17 cellular contexts compared by ENCODE assay signal in genomic region chr12:129185855-129186254, GRCh38.
DNase-seq lines count a peak whose midpoint lies in the region; ATAC-seq and TF ChIP-seq lines count a peak whose summit lies in the region.
"Had no signal": no experiment of that assay in that cellular context is flagged by ENCODE, and none has a peak within 500 bp of the region (broad histone marks: within the 10 kb centered on the region; RNA-seq: fewer than 3 reads in every experiment).

No MANE protein-coding gene starts in this region.

- H3K36me3 ChIP-seq in adipocyte (ENCODE audit: control insufficient read depth, insufficient read depth, low read length, severe bottlenecking) (no peaks in the 10 kb centered on the region), brain microvascular endothelial cell (replicated peaks) (no peaks in the 10 kb centered on the region), osteoblast (ENCODE audit: insufficient read depth, low read length) (no peaks in the 10 kb centered on the region), mammary epithelial cell (ENCODE audit: insufficient read depth, low read length) (no peaks in the 10 kb centered on the region)
- H3K36me3 ChIP-seq: BLaER1 had no signal

- H3K27ac ChIP-seq in brain microvascular endothelial cell (no peak overlapping the region), osteoblast (ENCODE audit: low read depth, low read length) (no peak overlapping the region), mammary epithelial cell (ENCODE audit: insufficient read depth, low read depth, low read length) (no peak overlapping the region)
- H3K27ac ChIP-seq: BLaER1, HL-60 had no signal

- ATAC-seq in GM18502 (IDR thresholded peaks at IDR 0.05; ENCODE audit: poor library complexity, unreplicated experiment): no peak

- H3K9me3 ChIP-seq in adipocyte (ENCODE audit: control insufficient read depth, low read length) (peaks cover 15% of the 10 kb centered on the region), osteoblast (ENCODE audit: low read depth, low read length) (peaks cover 3% of the 10 kb centered on the region), mammary epithelial cell (replicated peaks; ENCODE audit: insufficient read depth, low read length) (peaks cover 31% of the 10 kb centered on the region)
- H3K9me3 ChIP-seq: BLaER1, Caco-2 had no signal

- DNase-seq in Daoy (ENCODE audit: low read depth) (peak; percentile 39), adipocyte (ENCODE audit: low read depth) (peak; percentile 35), brain microvascular endothelial cell (peak; percentile 76), osteoblast (ENCODE audit: insufficient read length, low spot score, missing footprints) (peak; percentile 35), mammary epithelial cell (no peak), DMS 273 treated with DMSO at 0.1 percent for 48 hours (lab: John Stamatoyannopoulos, UW) (no peak)
- DNase-seq: 8988T; AML-193; Caco-2; CD8-positive, alpha-beta memory T cell; DMS53; GOT3; H9; IMR-90 had no signal

- H4K20me1 ChIP-seq in osteoblast (ENCODE audit: insufficient read depth, low read length) (no peaks in the 10 kb centered on the region), mammary epithelial cell (ENCODE audit: insufficient read depth, low read length) (no peaks in the 10 kb centered on the region)
- H4K20me1 ChIP-seq: BLaER1 had no signal

- H3K4me2 ChIP-seq in osteoblast (ENCODE audit: insufficient read depth, low read length): no peak overlapping the region
- H3K4me2 ChIP-seq in mammary epithelial cell (ENCODE audit: insufficient read depth, low read depth, low read length): no peak overlapping the region
- H3K4me2 ChIP-seq: BLaER1 had no signal

- dilution Hi-C loops in mammary epithelial cell (cut with HindIII; ENCODE audit: low sequenced_read_pairs): no loop called here

- H3K4me3 ChIP-seq in adipocyte (ENCODE audit: low read length) (no peak overlapping the region), brain microvascular endothelial cell (ENCODE audit: low read depth, low read length) (no peak overlapping the region), osteoblast (ENCODE audit: insufficient read depth, low read length) (no peak overlapping the region), mammary epithelial cell (replicated peaks in 1 of 3; ENCODE audit: insufficient read depth in 1 of 3, low read depth in 2 of 3, low read length in 3 of 3) (no peak overlapping the region)
- H3K4me3 ChIP-seq: BLaER1 had no signal

- H3K79me2 ChIP-seq in osteoblast (ENCODE audit: insufficient read depth, low read length): no peaks in the 10 kb centered on the region
- no peaks in the 10 kb centered on the region for H3K79me2 ChIP-seq in mammary epithelial cell (ENCODE audit: insufficient read depth, low read length)

- no peak overlapping the region for H3K9ac ChIP-seq in adipocyte (ENCODE audit: low read length)
- no peak overlapping the region for H3K9ac ChIP-seq in mammary epithelial cell (ENCODE audit: insufficient read depth, low read length)
- H3K9ac ChIP-seq: BLaER1 had no signal

- in situ Hi-C loops in brain microvascular endothelial cell (cut with HindIII; ENCODE audit: low pct_ligation_motif_present, low sequenced_read_pairs): no loop called here
- in situ Hi-C loops in mammary epithelial cell (cut with MboI; ENCODE audit: low sequenced_read_pairs in 2 of 2): no loop called here

- TF ChIP-seq CTCF in brain microvascular endothelial cell (IDR thresholded peaks at IDR 0.05; ENCODE audit: low read depth, low read length, missing control alignments) (no peak), osteoblast (IDR thresholded peaks at IDR 0.05; ENCODE audit: extremely low read depth, low read depth, low read length) (no peak), mammary epithelial cell (conservative IDR thresholded peaks at IDR 0.05 in 1 of 2, IDR thresholded peaks at IDR 0.05 in 1 of 2; ENCODE audit: extremely low read depth in 1 of 2, insufficient read depth in 1 of 2, low read depth in 1 of 2, low read length in 2 of 2) (no peak)

- no peaks in the 10 kb centered on the region for H3K27me3 ChIP-seq in adipocyte (replicated peaks; ENCODE audit: control insufficient read depth, insufficient read depth, low read length)
- H3K27me3 ChIP-seq in brain microvascular endothelial cell (replicated peaks): no peaks in the 10 kb centered on the region
- no peaks in the 10 kb centered on the region for H3K27me3 ChIP-seq in osteoblast (ENCODE audit: insufficient read depth, low read length)
- H3K27me3 ChIP-seq in mammary epithelial cell (ENCODE audit: insufficient read depth, low read length): no peaks in the 10 kb centered on the region
- H3K27me3 ChIP-seq: BLaER1 had no signal

- 83% methylated on average over 2 of the region's 3 CpGs for WGBS in mammary epithelial cell (ENCODE audit: low coverage, missing lambda C conversion rate)

- intact Hi-C loops in mammary epithelial cell (cut with micrococcal nuclease): no loop called here

- BruUV-seq in mammary epithelial cell (replicated peaks; lab: Mats Ljungman, UMichigan): no TSS peak

- H2AFZ ChIP-seq in osteoblast (ENCODE audit: low read length) (no peak overlapping the region), mammary epithelial cell (ENCODE audit: low read depth, low read length) (no peak overlapping the region)

- CTCF ChIA-PET in mammary epithelial cell (lab: Charles Lee; ENCODE audit: low non-redundant PET): no interaction called here

- H3K4me1 ChIP-seq in adipocyte (ENCODE audit: control insufficient read depth, insufficient read depth, low read length) (no peaks in the 10 kb centered on the region), osteoblast (ENCODE audit: insufficient read depth, low read length) (no peaks in the 10 kb centered on the region), mammary epithelial cell (ENCODE audit: insufficient read depth, low read length) (no peaks in the 10 kb centered on the region)
- H3K4me1 ChIP-seq: Caco-2 had no signal

Comparison
In these comparisons a context has a peak if more than half of its experiments do, and no peak if none do; other contexts are left out.
1. DNase-seq: peak in Daoy (single experiment), adipocyte (single experiment), brain microvascular endothelial cell (single experiment) and osteoblast (single experiment); none in mammary epithelial cell (single experiment) and DMS 273 treated with DMSO at 0.1 percent for 48 hours (single experiment).